Comparison of ENCODE assay signal across 1 cellular context in genomic region chr2:169461143-169461542, GRCh38.
A peak's percentile ranks its signal among the peaks of the same experiment; 100 is the strongest.
TF ChIP-seq lines count a peak whose summit lies in the region.

No MANE protein-coding gene starts in this region.

TF ChIP-seq in GM12878, 131 proteins besides CTCF, POLR2A, EP300 and RAD21 (continued from another document):
- TF ChIP-seq E2F8 (IDR thresholded peaks at IDR 0.05; ENCODE audit: low read depth, partially characterized antibody) (no peak), BRCA1 (IDR thresholded peaks at IDR 0.05; ENCODE audit: low read depth, low read length) (no peak), ATF7 (IDR thresholded peaks at IDR 0.05; ENCODE audit: low read depth) (peak; percentile 46; the same call in 1 of the 2 replicates), ZBED1 (IDR thresholded peaks at IDR 0.05; ENCODE audit: borderline replicate concordance) (no peak)
